Comparison of ENCODE assay signal across 1 cellular context in the genomic region with DNA sequence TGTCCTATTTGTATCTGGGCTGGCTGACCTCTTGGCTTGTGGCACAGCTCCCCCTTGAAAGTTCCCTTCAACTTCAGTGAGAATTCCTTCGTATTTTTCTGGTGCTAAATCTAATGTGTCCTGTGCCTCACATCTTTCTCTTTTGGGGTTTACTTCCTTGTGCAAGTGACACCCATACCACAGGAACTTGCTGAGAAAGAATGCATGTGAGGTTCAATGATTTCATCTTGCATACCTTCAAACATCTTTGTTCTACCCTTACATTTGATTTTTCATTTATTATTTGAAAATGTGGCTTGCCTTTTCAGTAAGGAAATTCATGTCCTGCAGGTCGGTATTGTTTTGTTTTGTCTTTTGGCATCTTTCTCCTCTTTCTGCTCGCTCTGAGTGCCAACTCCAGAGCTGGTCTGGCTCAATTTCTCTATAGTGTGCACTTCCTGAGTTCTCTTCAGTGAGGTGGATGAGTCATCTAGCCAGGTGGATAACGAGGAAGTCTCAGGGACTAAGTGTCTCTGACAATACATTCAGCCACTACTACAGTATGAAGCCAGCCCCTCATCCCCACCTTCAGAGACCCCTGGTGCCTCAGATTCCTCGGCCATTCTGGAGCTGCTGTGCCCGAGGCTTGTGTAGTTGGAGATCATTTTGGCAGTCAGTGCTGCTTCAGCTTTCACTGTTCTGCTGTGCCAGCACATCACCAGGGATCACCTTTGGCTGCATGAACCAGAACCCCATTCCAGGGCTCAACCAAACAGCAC.
TF ChIP-seq lines count a peak whose summit lies in the region.

No MANE protein-coding gene starts in this region.

TF ChIP-seq in SK-N-SH, 30 proteins besides CTCF, POLR2A, EP300 and RAD21:
- TF ChIP-seq MEF2A (IDR thresholded peaks at IDR 0.05; ENCODE audit: borderline replicate concordance, low read depth): no peak
- TF ChIP-seq FOXJ3 (CRISPR knock-in tag; IDR thresholded peaks at IDR 0.05): no peak
- no peak for TF ChIP-seq RFX5 (IDR thresholded peaks at IDR 0.05; ENCODE audit: low read length)
- no peak for TF ChIP-seq GATA2 (CRISPR knock-in tag; IDR thresholded peaks at IDR 0.05)
- TF ChIP-seq, protein P1, sequence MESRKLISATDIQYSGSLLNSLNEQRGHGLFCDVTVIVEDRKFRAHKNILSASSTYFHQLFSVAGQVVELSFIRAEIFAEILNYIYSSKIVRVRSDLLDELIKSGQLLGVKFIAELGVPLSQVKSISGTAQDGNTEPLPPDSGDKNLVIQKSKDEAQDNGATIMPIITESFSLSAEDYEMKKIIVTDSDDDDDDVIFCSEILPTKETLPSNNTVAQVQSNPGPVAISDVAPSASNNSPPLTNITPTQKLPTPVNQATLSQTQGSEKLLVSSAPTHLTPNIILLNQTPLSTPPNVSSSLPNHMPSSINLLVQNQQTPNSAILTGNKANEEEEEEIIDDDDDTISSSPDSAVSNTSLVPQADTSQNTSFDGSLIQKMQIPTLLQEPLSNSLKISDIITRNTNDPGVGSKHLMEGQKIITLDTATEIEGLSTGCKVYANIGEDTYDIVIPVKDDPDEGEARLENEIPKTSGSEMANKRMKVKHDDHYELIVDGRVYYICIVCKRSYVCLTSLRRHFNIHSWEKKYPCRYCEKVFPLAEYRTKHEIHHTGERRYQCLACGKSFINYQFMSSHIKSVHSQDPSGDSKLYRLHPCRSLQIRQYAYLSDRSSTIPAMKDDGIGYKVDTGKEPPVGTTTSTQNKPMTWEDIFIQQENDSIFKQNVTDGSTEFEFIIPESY (IDR thresholded peaks at IDR 0.05; ENCODE audit: borderline replicate concordance, low read depth): no peak
- peak; percentile 8; the same call in 1 of the 2 replicates for TF ChIP-seq FOSL2 (IDR thresholded peaks at IDR 0.05; ENCODE audit: borderline replicate concordance, low read depth)
- TF ChIP-seq ELF1 (IDR thresholded peaks at IDR 0.05): no peak
